In the genomic region with DNA sequence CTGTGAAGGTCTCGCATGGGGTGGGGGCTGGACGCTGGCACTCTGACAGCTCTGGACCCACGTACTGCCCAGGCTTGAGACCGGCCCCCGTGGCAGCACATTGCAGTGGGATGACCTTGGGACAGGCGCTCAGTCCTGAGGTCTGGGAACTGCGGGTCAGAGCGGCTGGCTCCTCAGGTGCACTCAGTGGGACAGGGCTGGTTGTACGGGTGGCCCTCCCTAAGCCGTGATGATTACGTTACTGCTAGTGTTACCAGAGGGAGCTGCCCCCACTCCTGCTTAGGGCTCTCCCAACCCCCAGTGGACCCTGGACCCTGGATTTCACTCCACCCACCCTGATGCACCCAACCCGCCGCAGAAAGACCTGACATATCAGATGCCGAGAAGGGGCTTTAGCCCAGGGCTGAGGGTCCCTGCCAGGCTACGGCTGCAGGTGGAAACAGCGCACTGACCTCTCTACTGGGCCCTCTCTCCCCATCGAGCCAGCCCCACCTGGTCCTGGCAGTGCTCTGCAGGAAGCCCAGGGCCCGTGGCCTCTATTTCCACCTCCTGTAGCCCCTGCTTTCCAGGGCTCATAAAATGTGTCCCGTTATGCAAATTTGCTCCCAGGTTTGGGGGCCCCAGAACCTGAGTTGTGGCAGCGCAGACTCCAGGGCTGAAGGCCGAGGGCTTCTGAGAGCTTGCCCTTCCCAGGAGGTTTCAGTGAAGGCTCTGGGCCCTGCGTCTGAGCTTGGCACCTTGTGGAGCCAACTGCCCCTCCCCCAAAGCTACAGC, we compare ENCODE assay signal across 1 cellular context.
TF ChIP-seq lines count a peak whose summit lies in the region.

No MANE protein-coding gene starts in this region.

TF ChIP-seq in HepG2, 621 proteins besides CTCF, POLR2A, EP300 and RAD21 (continued from another document and continues in another):
- TF ChIP-seq YEATS4 (CRISPR knock-in tag; IDR thresholded peaks at IDR 0.05; ENCODE audit: borderline replicate concordance) (peak; percentile 54; the same call in 1 of the 2 replicates), SCMH1 (CRISPR knock-in tag; IDR thresholded peaks at IDR 0.05; ENCODE audit: borderline replicate concordance) (no peak), ZNF777 (CRISPR knock-in tag; IDR thresholded peaks at IDR 0.05) (peak; percentile 50; the same call in 1 of the 2 replicates), MYNN (CRISPR knock-in tag; IDR thresholded peaks at IDR 0.05; ENCODE audit: low read depth) (no peak), NPAS2 (CRISPR knock-in tag; IDR thresholded peaks at IDR 0.05; ENCODE audit: borderline replicate concordance) (no peak), HOXA9 (CRISPR knock-in tag; IDR thresholded peaks at IDR 0.05; ENCODE audit: borderline replicate concordance) (no peak), ZNF768 (CRISPR knock-in tag; IDR thresholded peaks at IDR 0.05) (no peak), RFX1 (IDR thresholded peaks at IDR 0.05) (no peak), MYPOP (CRISPR knock-in tag; IDR thresholded peaks at IDR 0.05) (peak; percentile 62; the same call in 1 of the 2 replicates), ZNF569 (CRISPR knock-in tag; IDR thresholded peaks at IDR 0.05; ENCODE audit: borderline replicate concordance) (no peak), JDP2 (CRISPR knock-in tag; IDR thresholded peaks at IDR 0.05; ENCODE audit: borderline replicate concordance) (no peak), ZNF235 (CRISPR knock-in tag; IDR thresholded peaks at IDR 0.05; ENCODE audit: borderline replicate concordance) (0 out of 2 replicates have a peak, but pooled peaks have one; percentile 30), ZNF678 (CRISPR knock-in tag; IDR thresholded peaks at IDR 0.05) (no peak), LCORL (IDR thresholded peaks at IDR 0.05) (no peak), LCORL (CRISPR knock-in tag; IDR thresholded peaks at IDR 0.05) (peak; percentile 80), CENPT (CRISPR knock-in tag; IDR thresholded peaks at IDR 0.05; ENCODE audit: low read depth) (no peak), ZNF878 (CRISPR knock-in tag; IDR thresholded peaks at IDR 0.05) (no peak), ZNF124 (CRISPR knock-in tag; IDR thresholded peaks at IDR 0.05) (no peak), ZNF292 (CRISPR knock-in tag; IDR thresholded peaks at IDR 0.05; ENCODE audit: borderline replicate concordance, low read depth) (0 out of 2 replicates have a peak, but pooled peaks have one; percentile 54), ZBTB34 (CRISPR knock-in tag; IDR thresholded peaks at IDR 0.05) (no peak), U2AF1 (optimal IDR thresholded peaks at IDR 0.05; ENCODE audit: low read depth, low read length) (no peak), TRIM24 (CRISPR knock-in tag; IDR thresholded peaks at IDR 0.05) (no peak), SNRNP70 (IDR thresholded peaks at IDR 0.05; ENCODE audit: low read depth, low read length) (no peak), HNF4A (CRISPR knock-in tag; IDR thresholded peaks at IDR 0.05) (peak; percentile 85), RAD51 (IDR thresholded peaks at IDR 0.05; ENCODE audit: borderline replicate concordance) (no peak), MXD1 (CRISPR knock-in tag; IDR thresholded peaks at IDR 0.05) (peak; percentile 15; the same call in 1 of the 2 replicates), PITX1 (CRISPR knock-in tag; IDR thresholded peaks at IDR 0.05) (peak; percentile 47; the same call in 1 of the 2 replicates), REPIN1 (CRISPR knock-in tag; IDR thresholded peaks at IDR 0.05; ENCODE audit: borderline replicate concordance, low read depth) (0 out of 2 replicates have a peak, but pooled peaks have one; percentile 41), THAP9 (CRISPR knock-in tag; IDR thresholded peaks at IDR 0.05; ENCODE audit: borderline replicate concordance) (no peak; the same call in 1 of the 2 replicates), NR3C1 (CRISPR knock-in tag; IDR thresholded peaks at IDR 0.05) (no peak), KMT2B (CRISPR knock-in tag; IDR thresholded peaks at IDR 0.05) (no peak), ZNF24 (IDR thresholded peaks at IDR 0.05) (no peak), SMAD9 (CRISPR knock-in tag; IDR thresholded peaks at IDR 0.05) (no peak), ZNF20 (CRISPR knock-in tag; IDR thresholded peaks at IDR 0.05) (0 out of 2 replicates have a peak, but pooled peaks have one; percentile 41), SETDB1 (CRISPR knock-in tag; IDR thresholded peaks at IDR 0.05; ENCODE audit: borderline replicate concordance) (no peak), ELF1 (CRISPR knock-in tag; IDR thresholded peaks at IDR 0.05) (no peak), ZNF281 (CRISPR knock-in tag; IDR thresholded peaks at IDR 0.05; ENCODE audit: borderline replicate concordance) (peak; percentile 84), SAP130 (CRISPR knock-in tag; IDR thresholded peaks at IDR 0.05; ENCODE audit: low read depth) (0 out of 2 replicates have a peak, but pooled peaks have one; percentile 11)
- TF ChIP-seq, protein P1, sequence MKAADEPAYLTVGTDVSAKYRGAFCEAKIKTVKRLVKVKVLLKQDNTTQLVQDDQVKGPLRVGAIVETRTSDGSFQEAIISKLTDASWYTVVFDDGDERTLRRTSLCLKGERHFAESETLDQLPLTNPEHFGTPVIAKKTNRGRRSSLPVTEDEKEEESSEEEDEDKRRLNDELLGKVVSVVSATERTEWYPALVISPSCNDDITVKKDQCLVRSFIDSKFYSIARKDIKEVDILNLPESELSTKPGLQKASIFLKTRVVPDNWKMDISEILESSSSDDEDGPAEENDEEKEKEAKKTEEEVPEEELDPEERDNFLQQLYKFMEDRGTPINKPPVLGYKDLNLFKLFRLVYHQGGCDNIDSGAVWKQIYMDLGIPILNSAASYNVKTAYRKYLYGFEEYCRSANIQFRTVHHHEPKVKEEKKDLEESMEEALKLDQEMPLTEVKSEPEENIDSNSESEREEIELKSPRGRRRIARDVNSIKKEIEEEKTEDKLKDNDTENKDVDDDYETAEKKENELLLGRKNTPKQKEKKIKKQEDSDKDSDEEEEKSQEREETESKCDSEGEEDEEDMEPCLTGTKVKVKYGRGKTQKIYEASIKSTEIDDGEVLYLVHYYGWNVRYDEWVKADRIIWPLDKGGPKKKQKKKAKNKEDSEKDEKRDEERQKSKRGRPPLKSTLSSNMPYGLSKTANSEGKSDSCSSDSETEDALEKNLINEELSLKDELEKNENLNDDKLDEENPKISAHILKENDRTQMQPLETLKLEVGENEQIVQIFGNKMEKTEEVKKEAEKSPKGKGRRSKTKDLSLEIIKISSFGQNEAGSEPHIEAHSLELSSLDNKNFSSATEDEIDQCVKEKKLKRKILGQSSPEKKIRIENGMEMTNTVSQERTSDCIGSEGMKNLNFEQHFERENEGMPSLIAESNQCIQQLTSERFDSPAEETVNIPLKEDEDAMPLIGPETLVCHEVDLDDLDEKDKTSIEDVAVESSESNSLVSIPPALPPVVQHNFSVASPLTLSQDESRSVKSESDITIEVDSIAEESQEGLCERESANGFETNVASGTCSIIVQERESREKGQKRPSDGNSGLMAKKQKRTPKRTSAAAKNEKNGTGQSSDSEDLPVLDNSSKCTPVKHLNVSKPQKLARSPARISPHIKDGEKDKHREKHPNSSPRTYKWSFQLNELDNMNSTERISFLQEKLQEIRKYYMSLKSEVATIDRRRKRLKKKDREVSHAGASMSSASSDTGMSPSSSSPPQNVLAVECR (CRISPR knock-in tag; IDR thresholded peaks at IDR 0.05; ENCODE audit: borderline replicate concordance) = 0 out of 2 replicates have a peak, but pooled peaks have one; percentile 39
- TF ChIP-seq, protein P2, sequence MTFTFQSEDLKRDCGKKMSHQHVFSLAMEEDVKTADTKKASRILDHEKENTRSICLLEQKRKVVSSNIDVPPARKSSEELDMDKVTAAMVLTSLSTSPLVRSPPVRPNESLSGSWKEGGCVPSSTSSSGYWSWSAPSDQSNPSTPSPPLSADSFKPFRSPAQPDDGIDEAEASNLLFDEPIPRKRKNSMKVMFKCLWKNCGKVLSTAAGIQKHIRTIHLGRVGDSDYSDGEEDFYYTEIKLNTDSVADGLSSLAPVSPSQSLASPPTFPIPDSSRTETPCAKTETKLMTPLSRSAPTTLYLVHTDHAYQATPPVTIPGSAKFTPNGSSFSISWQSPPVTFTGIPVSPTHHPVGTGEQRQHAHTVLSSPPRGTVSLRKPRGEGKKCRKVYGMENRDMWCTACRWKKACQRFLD (CRISPR knock-in tag; IDR thresholded peaks at IDR 0.05; ENCODE audit: borderline replicate concordance) = 0 out of 2 replicates have a peak, but pooled peaks have one; percentile 30
- TF ChIP-seq, protein P3, sequence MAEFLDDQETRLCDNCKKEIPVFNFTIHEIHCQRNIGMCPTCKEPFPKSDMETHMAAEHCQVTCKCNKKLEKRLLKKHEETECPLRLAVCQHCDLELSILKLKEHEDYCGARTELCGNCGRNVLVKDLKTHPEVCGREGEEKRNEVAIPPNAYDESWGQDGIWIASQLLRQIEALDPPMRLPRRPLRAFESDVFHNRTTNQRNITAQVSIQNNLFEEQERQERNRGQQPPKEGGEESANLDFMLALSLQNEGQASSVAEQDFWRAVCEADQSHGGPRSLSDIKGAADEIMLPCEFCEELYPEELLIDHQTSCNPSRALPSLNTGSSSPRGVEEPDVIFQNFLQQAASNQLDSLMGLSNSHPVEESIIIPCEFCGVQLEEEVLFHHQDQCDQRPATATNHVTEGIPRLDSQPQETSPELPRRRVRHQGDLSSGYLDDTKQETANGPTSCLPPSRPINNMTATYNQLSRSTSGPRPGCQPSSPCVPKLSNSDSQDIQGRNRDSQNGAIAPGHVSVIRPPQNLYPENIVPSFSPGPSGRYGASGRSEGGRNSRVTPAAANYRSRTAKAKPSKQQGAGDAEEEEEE (CRISPR knock-in tag; IDR thresholded peaks at IDR 0.05; ENCODE audit: borderline replicate concordance) = no peak
- TF ChIP-seq, protein P4, sequence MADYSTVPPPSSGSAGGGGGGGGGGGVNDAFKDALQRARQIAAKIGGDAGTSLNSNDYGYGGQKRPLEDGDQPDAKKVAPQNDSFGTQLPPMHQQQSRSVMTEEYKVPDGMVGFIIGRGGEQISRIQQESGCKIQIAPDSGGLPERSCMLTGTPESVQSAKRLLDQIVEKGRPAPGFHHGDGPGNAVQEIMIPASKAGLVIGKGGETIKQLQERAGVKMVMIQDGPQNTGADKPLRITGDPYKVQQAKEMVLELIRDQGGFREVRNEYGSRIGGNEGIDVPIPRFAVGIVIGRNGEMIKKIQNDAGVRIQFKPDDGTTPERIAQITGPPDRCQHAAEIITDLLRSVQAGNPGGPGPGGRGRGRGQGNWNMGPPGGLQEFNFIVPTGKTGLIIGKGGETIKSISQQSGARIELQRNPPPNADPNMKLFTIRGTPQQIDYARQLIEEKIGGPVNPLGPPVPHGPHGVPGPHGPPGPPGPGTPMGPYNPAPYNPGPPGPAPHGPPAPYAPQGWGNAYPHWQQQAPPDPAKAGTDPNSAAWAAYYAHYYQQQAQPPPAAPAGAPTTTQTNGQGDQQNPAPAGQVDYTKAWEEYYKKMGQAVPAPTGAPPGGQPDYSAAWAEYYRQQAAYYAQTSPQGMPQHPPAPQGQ (CRISPR knock-in tag; IDR thresholded peaks at IDR 0.05; ENCODE audit: borderline replicate concordance) = no peak
